ENCODE assay signal across 25 cellular contexts in the genomic region with DNA sequence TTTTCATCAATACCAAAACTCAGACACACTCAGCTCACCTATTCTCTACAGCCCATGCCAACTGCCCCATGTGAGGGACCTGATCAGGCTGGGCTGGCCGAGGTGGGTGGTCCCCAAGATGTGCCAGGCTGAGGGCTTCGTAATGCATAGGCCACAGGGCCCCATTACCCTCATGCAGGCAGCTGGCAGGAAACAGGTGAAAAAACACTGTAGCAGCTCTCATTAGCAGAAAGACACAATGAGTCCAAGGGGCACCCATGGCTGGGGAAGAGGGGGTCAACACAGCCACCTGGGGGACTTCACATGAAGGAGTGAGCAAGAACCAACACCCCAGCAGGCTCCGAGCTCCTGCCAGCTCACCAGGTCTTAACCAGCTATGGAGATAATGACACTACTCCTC. TPM values are rescaled to one million over a fixed set of nuclear protein-coding genes. Genes with fewer than 3 reads are reported as not detected.
DNase-seq lines count a peak whose midpoint lies in the region; ATAC-seq and TF ChIP-seq lines count a peak whose summit lies in the region.
"Had no signal": no experiment of that assay in that cellular context is flagged by ENCODE, and none has a peak within 500 bp of the region (broad histone marks: within the 10 kb centered on the region; RNA-seq: fewer than 3 reads in every experiment).

No MANE protein-coding gene starts in this region.

- DNase-seq in NCI-H1092 (lab: John Stamatoyannopoulos, UW) = peak; percentile 56
- peak; percentile 42 for DNase-seq in NCI-H69 (lab: John Stamatoyannopoulos, UW)
- DNase-seq in chondrocyte (ENCODE audit: low spot score) = peak; percentile 48
- peak; percentile 19 for DNase-seq in spleen
- no peak for DNase-seq in Ammon's horn (ENCODE audit: low spot score)
- no peak for DNase-seq in DMS 273 (lab: John Stamatoyannopoulos, UW; ENCODE audit: unreplicated experiment)
- DNase-seq: activated CD4-positive, alpha-beta T cell treated with anti-CD3 and anti-CD28 coated beads, Interleukin-2, amount 50 U/mL, for 1 hour; activated CD8-positive, alpha-beta memory T cell treated with anti-CD3 and anti-CD28 coated beads, Interleukin-2, amount 50 U/mL, for 4 hours; activated gamma-delta T cell; CD4-positive, alpha-beta T cell; DMS153; effector CD8-positive, alpha-beta T cell; gastrocnemius medialis; IMR-90; midbrain; naive thymus-derived CD8-positive, alpha-beta T cell; NCI-H510A; NK-92 treated with Interleukin-12 subunit alpha and Interleukin-12 subunit beta, amount 100 ng/mL, for 24 hours; SK-N-SH; stimulated activated CD4-positive, alpha-beta T cell treated with anti-CD3 and anti-CD28 coated beads, Interleukin-4, amount 100 ng/mL, for 1 hour; stimulated activated naive CD4-positive, alpha-beta T cell had no signal

- no peaks in the 10 kb centered on the region for H3K27me3 ChIP-seq in spleen (replicated peaks in 1 of 7)
- H3K27me3 ChIP-seq: gastrocnemius medialis, pancreas, right atrium auricular region had no signal

- peaks cover 0 to 65% (median 16%) of the 10 kb centered on the region in 6 donors for H3K36me3 ChIP-seq in spleen
- H3K36me3 ChIP-seq: gastrocnemius medialis, pancreas had no signal

- peaks cover 5% of the 10 kb centered on the region for H3K36me3 Mint-ChIP-seq in chondrocyte (ENCODE audit: low read depth)

- no peak overlapping the region for H3K27ac ChIP-seq in spleen
- H3K27ac ChIP-seq: gastrocnemius medialis, pancreas, right atrium auricular region had no signal

- H3K9me3 Mint-ChIP-seq in chondrocyte (ENCODE audit: low read depth) = no peaks in the 10 kb centered on the region
- H3K9me3 Mint-ChIP-seq: CD4-positive, alpha-beta T cell; naive thymus-derived CD8-positive, alpha-beta T cell had no signal

- H3K9me3 ChIP-seq in spleen = no peaks in the 10 kb centered on the region
- H3K9me3 ChIP-seq: gastrocnemius medialis, pancreas, right atrium auricular region, SK-N-SH had no signal

- no peak overlapping the region for H3K4me3 ChIP-seq in spleen
- H3K4me3 ChIP-seq: gastrocnemius medialis, pancreas, right atrium auricular region had no signal

- H3K4me3 Mint-ChIP-seq in chondrocyte (ENCODE audit: unreplicated experiment) = no peak overlapping the region
- H3K4me3 Mint-ChIP-seq: CD4-positive, alpha-beta T cell had no signal

- 81 to 93% (median 90%) methylated on average over 3 of the region's 3 CpGs for WGBS in spleen, 5 donors

- no peaks in the 10 kb centered on the region for H3K27me3 Mint-ChIP-seq in chondrocyte (ENCODE audit: low read depth)
- H3K27me3 Mint-ChIP-seq: CD4-positive, alpha-beta T cell; naive thymus-derived CD8-positive, alpha-beta T cell had no signal

- intact Hi-C loops in spleen (cut with DNase I; ENCODE audit: low total_unique reads) = no loop called here

- TF ChIP-seq CTCF in chondrocyte (IDR thresholded peaks at IDR 0.05) (no peak), spleen (IDR thresholded peaks at IDR 0.05 in 8 of 11, conservative IDR thresholded peaks at IDR 0.05 in 3 of 11) (no peak)

- no peak for ATAC-seq in HG03432 (IDR thresholded peaks at IDR 0.05; ENCODE audit: unreplicated experiment)
- ATAC-seq: esophagus mucosa; gastrocnemius medialis; naive thymus-derived CD8-positive, alpha-beta T cell; pancreas had no signal

- H3K4me1 Mint-ChIP-seq in chondrocyte (ENCODE audit: low read depth) = peaks cover 25% of the 10 kb centered on the region

- H3K27ac Mint-ChIP-seq in chondrocyte (ENCODE audit: unreplicated experiment) = no peak overlapping the region
- H3K27ac Mint-ChIP-seq: CD4-positive, alpha-beta T cell had no signal

- TF ChIP-seq POLR2A in spleen (IDR thresholded peaks at IDR 0.05) = no peak

- peaks cover 9 to 63% (median 36%) of the 10 kb centered on the region in 6 donors for H3K4me1 ChIP-seq in spleen

RNA-seq across cellular contexts. Expression of a gene that starts 8.2 kb away (rescaled TPM):
- total RNA-seq in chondrocyte (8.7 to 9.3 TPM (median 8.9 TPM) in 3 replicates), spleen (10 to 100 TPM in 6 of 7 donors, 1 to 10 TPM in 1; 10.0 to 14.6 (median 12.1) TPM)
- polyA plus RNA-seq in spleen = 1 to 10 TPM; 6.1 to 7.9 (median 6.4) TPM

Comparison
In these comparisons a context has a peak if more than half of its experiments do, and no peak if none do; other contexts are left out.
1. DNase-seq: peak in NCI-H1092 (single experiment), NCI-H69 (single experiment), chondrocyte (single experiment) and spleen (single experiment); none in Ammon's horn (single experiment) and DMS 273 (single experiment).